Comparison of ENCODE assay signal across 21 cellular contexts in genomic region chr2:134549104-134549503, GRCh38.
A peak's percentile ranks its signal among the peaks of the same experiment; 100 is the strongest.
DNase-seq lines count a peak whose midpoint lies in the region; ATAC-seq, FAIRE-seq and TF ChIP-seq lines count a peak whose summit lies in the region.
"Had no signal": no experiment of that assay in that cellular context is flagged by ENCODE, and none has a peak within 500 bp of the region (broad histone marks: within the 10 kb centered on the region; RNA-seq: fewer than 3 reads in every experiment).

No MANE protein-coding gene starts in this region.

- intact Hi-C loops in heart left ventricle (cut with DNase I): no loop called here
- intact Hi-C loops in left ventricle myocardium inferior (cut with micrococcal nuclease): no loop called here
- intact Hi-C loops in left ventricle myocardium superior (cut with micrococcal nuclease): no loop called here
- intact Hi-C loops in left colon (cut with DNase I, micrococcal nuclease): no loop called here
- intact Hi-C loops in spleen (cut with DNase I; ENCODE audit: low total_unique reads): no loop called here

- no peak for FAIRE-seq in bronchial epithelial cell (lab: Jason Lieb, UNC)
- FAIRE-seq: A204.1, GM12892 had no signal

- no peaks in the 10 kb centered on the region for H3K4me1 ChIP-seq in heart left ventricle
- H3K4me1 ChIP-seq in left ventricle myocardium inferior: no peaks in the 10 kb centered on the region
- H3K4me1 ChIP-seq in spleen: no peaks in the 10 kb centered on the region
- H3K4me1 ChIP-seq: heart right ventricle, parathyroid adenoma, SJSA1 had no signal

- H3K4me3 ChIP-seq in heart left ventricle: no peak overlapping the region
- no peak overlapping the region for H3K4me3 ChIP-seq in left ventricle myocardium inferior
- H3K4me3 ChIP-seq in bronchial epithelial cell (ENCODE audit: low read depth, low read length): no peak overlapping the region
- no peak overlapping the region for H3K4me3 ChIP-seq in spleen
- H3K4me3 ChIP-seq: heart right ventricle, SJSA1 had no signal

- TF ChIP-seq POLR2A in heart left ventricle (IDR thresholded peaks at IDR 0.05) (no peak), spleen (IDR thresholded peaks at IDR 0.05) (no peak)

- no peaks in the 10 kb centered on the region for H3K36me3 ChIP-seq in heart left ventricle
- no peaks in the 10 kb centered on the region for H3K36me3 ChIP-seq in left ventricle myocardium inferior
- H3K36me3 ChIP-seq in bronchial epithelial cell (ENCODE audit: control insufficient read depth, insufficient read depth, low read length): no peaks in the 10 kb centered on the region
- H3K36me3 ChIP-seq in spleen: no peaks in the 10 kb centered on the region
- H3K36me3 ChIP-seq: heart right ventricle, SJSA1 had no signal

- H3K27ac ChIP-seq in heart left ventricle: no peak overlapping the region
- H3K27ac ChIP-seq in left ventricle myocardium inferior (replicated peaks): no peak overlapping the region
- no peak overlapping the region for H3K27ac ChIP-seq in spleen
- H3K27ac ChIP-seq: heart right ventricle, parathyroid adenoma, SJSA1 had no signal

- H3K27me3 ChIP-seq in heart left ventricle: peaks cover 0 to 4% (median 0%) of the 10 kb centered on the region in 9 donors
- H3K27me3 ChIP-seq in left ventricle myocardium inferior (ENCODE audit: low read depth): peaks cover 5% of the 10 kb centered on the region
- H3K27me3 ChIP-seq in bronchial epithelial cell (ENCODE audit: control insufficient read depth, insufficient read depth, low read length): no peaks in the 10 kb centered on the region
- H3K27me3 ChIP-seq in spleen (replicated peaks in 1 of 7): no peaks in the 10 kb centered on the region

- TF ChIP-seq CTCF in heart left ventricle (IDR thresholded peaks at IDR 0.05) (no peak), left ventricle myocardium inferior (IDR thresholded peaks at IDR 0.05; ENCODE audit: borderline replicate concordance) (no peak), bronchial epithelial cell (IDR thresholded peaks at IDR 0.05; ENCODE audit: insufficient read depth, low read length, severe bottlenecking) (no peak), spleen (IDR thresholded peaks at IDR 0.05 in 8 of 11, conservative IDR thresholded peaks at IDR 0.05 in 3 of 11) (no peak)

- WGBS in heart left ventricle, 4 donors: 76 to 83% (median 81%) methylated on average over 3 of the region's 3 CpGs
- WGBS in spleen, 5 donors: 83 to 95% (median 88%) methylated on average over 3 of the region's 3 CpGs

- peak in 3 of 4 donors; percentile 18 to 86 (median 64) for ATAC-seq in heart left ventricle
- peak; percentile 76 for ATAC-seq in left ventricle myocardium superior
- ATAC-seq in left colon: no peak
- ATAC-seq: effector memory CD8-positive, alpha-beta T cell had no signal

- H3K9me3 ChIP-seq in heart left ventricle (no peaks in the 10 kb centered on the region), left ventricle myocardium inferior (replicated peaks) (no peaks in the 10 kb centered on the region), spleen (no peaks in the 10 kb centered on the region)
- H3K9me3 ChIP-seq: heart right ventricle, SJSA1 had no signal

- DNase-seq in heart left ventricle (no peak), left ventricle myocardium inferior (no peak), bronchial epithelial cell (ENCODE audit: low read depth) (peak; percentile 69), left ventricle myocardium superior (no peak), NCI-H69 (lab: John Stamatoyannopoulos, UW) (no peak), left colon (no peak), spleen (no peak), HT-29 (ENCODE audit: low spot score) (no peak)
- DNase-seq: activated CD4-positive, alpha-beta T cell treated with anti-CD3 and anti-CD28 coated beads, Interleukin-2, amount 10 ng/mL, durations not matched to agents 24 days and 14 days; CD8-positive, alpha-beta memory T cell; central memory CD4-positive, alpha-beta T cell; effector memory CD8-positive, alpha-beta T cell; heart right ventricle; islet precursor cell; NCI-H1092 treated with DMSO at 0.1 percent for 48 hours; stimulated activated CD4-positive, alpha-beta T cell treated with anti-CD3 and anti-CD28 coated beads, Interleukin-12 subunit alpha, Interleukin-12 subunit beta, amount 100 ng/mL, for 4 hours; stimulated activated naive CD4-positive, alpha-beta T cell had no signal
